10 cellular contexts compared by ENCODE assay signal in the genomic region with DNA sequence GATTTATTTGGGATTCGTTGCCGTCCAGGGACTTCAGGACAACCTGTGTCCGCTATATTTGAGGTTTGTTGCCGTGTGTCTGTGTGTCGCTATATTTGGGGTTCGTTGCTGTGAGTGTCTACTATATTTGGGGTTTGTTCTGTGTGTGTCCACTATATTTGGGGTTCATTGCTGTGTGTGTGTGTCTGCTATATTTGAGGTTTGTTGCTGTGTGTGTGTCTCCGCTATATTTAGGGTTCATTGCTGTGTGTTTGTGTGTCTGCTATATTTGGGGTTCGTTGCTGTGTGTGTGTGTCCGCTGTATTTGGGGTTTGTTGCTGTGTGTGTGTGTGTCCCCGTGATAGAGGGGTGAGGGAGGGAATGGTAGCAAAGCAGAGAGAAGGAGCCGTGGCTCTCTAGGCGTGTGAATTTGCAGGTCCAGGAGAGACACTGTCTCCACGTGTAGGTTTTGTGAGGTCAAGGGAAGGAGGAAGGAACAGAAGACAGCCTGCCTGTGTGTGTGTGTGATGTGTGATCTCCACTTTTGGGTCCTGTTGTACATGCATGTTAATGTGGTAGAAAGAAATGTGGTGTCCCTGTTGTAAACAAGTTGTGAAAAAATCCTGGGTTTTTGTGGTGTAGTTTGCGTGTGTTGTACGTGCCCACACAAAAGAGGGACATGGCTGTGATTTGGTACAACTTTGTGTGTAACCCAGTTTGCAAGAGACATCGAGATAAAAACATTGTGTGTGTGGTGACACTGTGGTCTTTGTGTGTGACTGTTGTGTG. TPM values are rescaled to one million over a fixed set of nuclear protein-coding genes. Genes with fewer than 3 reads are reported as not detected.
DNase-seq lines count a peak whose midpoint lies in the region; ATAC-seq and TF ChIP-seq lines count a peak whose summit lies in the region.
"Had no signal": no experiment of that assay in that cellular context is flagged by ENCODE, and none has a peak within 500 bp of the region (broad histone marks: within the 10 kb centered on the region; RNA-seq: fewer than 3 reads in every experiment).

No MANE protein-coding gene starts in this region.

- peaks cover 40% of the 10 kb centered on the region for H3K4me1 ChIP-seq in CD8-positive, alpha-beta T cell (ENCODE audit: insufficient read depth, low read length)
- H3K4me1 ChIP-seq in esophagus (ENCODE audit: control insufficient read depth in 2 of 2, insufficient read depth in 2 of 2, low read length in 1 of 2) (peaks cover 2 to 5% of the 10 kb centered on the region in 2 donors), parathyroid adenoma (peaks cover 6% of the 10 kb centered on the region)

- no peak overlapping the region for H3K27ac Mint-ChIP-seq in CD8-positive, alpha-beta T cell

- peaks cover 14% of the 10 kb centered on the region for H3K79me2 ChIP-seq in parathyroid adenoma

- no peak overlapping the region for H3K27ac ChIP-seq in CD8-positive, alpha-beta T cell (ENCODE audit: low read depth, low read length)
- H3K27ac ChIP-seq in esophagus (ENCODE audit: low read depth in 2 of 2, low read length in 1 of 2), result peak overlapping the region in 1 of 2 donors; percentile 47
- no peak overlapping the region for H3K27ac ChIP-seq in parathyroid adenoma

- 44% methylated on average over 16 of the region's 16 CpGs for WGBS in esophagus, 2 donors

- no peak overlapping the region for H2AFZ ChIP-seq in parathyroid adenoma

- H3K36me3 ChIP-seq in CD8-positive, alpha-beta T cell (ENCODE audit: insufficient read depth, low read length), result no peaks in the 10 kb centered on the region
- H3K36me3 ChIP-seq in esophagus (ENCODE audit: control insufficient read depth in 2 of 2, insufficient read depth in 2 of 2, low read length in 1 of 2) (no peaks in the 10 kb centered on the region), parathyroid adenoma (ENCODE audit: control insufficient read depth, insufficient read depth, low read length) (no peaks in the 10 kb centered on the region)

- H3K4me3 ChIP-seq in CD8-positive, alpha-beta T cell (ENCODE audit: low read depth, low read length), result peak overlapping the region; percentile 94
- peak overlapping the region; percentile 75 for H3K4me3 ChIP-seq in NB4 (ENCODE audit: low read depth, low read length)
- H3K4me3 ChIP-seq in esophagus (ENCODE audit: low read depth in 1 of 2, low read length in 2 of 2), result peak overlapping the region; percentile 72 to 74
- H3K4me3 ChIP-seq in parathyroid adenoma (ENCODE audit: low read depth, low read length), result peak overlapping the region; percentile 63

- peak overlapping the region; percentile 71 for H3K4me2 ChIP-seq in parathyroid adenoma (ENCODE audit: low read length)

- ATAC-seq in CD8-positive, alpha-beta T cell, result no peak
- ATAC-seq in HG03354 (IDR thresholded peaks at IDR 0.05; ENCODE audit: poor library complexity, severe bottlenecking, unreplicated experiment), result no peak

- peaks cover 28% of the 10 kb centered on the region for H3K4me1 Mint-ChIP-seq in CD8-positive, alpha-beta T cell (ENCODE audit: low read depth)

- POLR2A ChIA-PET in CD8-positive, alpha-beta T cell (lab: Charles Lee), result interaction anchor here (1.7 to 2.7 kb wide), 3 partner anchors 22 to 67 kb away, joined by 7 to 16 read pairs (median 14); no protein-coding TSS in a partner anchor

- no peak for DNase-seq in CD8-positive, alpha-beta T cell
- no peak for DNase-seq in NB4 (ENCODE audit: low read depth)
- no peak for DNase-seq in foreskin melanocyte
- DNase-seq in GDM1 (lab: John Stamatoyannopoulos, UW), result no peak
- DNase-seq in NCI-H2227 (lab: John Stamatoyannopoulos, UW; ENCODE audit: unreplicated experiment), result no peak
- DNase-seq: cerebellar nuclear complex had no signal

- no peak overlapping the region for H3K9ac ChIP-seq in parathyroid adenoma

- no peak for TF ChIP-seq POLR2A in NB4 (IDR thresholded peaks at IDR 0.05; ENCODE audit: extremely low read depth, insufficient read length)

- H3K36me3 Mint-ChIP-seq in CD8-positive, alpha-beta T cell, result no peaks in the 10 kb centered on the region

- H3K27me3 ChIP-seq in CD8-positive, alpha-beta T cell (ENCODE audit: insufficient read depth, low read length), result no peaks in the 10 kb centered on the region
- H3K27me3 ChIP-seq in esophagus (ENCODE audit: control insufficient read depth in 1 of 2, insufficient read depth in 2 of 2, low read length in 2 of 2), result no peaks in the 10 kb centered on the region
- H3K27me3 ChIP-seq in parathyroid adenoma (ENCODE audit: control insufficient read depth, insufficient read depth, low read length), result no peaks in the 10 kb centered on the region

- no peaks in the 10 kb centered on the region for H3K27me3 Mint-ChIP-seq in CD8-positive, alpha-beta T cell (ENCODE audit: low read depth)

- H3K4me3 Mint-ChIP-seq in CD8-positive, alpha-beta T cell, result no peak overlapping the region

- H3K9me3 ChIP-seq in CD8-positive, alpha-beta T cell (ENCODE audit: low read length), result no peaks in the 10 kb centered on the region
- H3K9me3 ChIP-seq in esophagus (ENCODE audit: control insufficient read depth in 2 of 2, insufficient read depth in 1 of 2, low read depth in 1 of 2, low read length in 1 of 2), result no peaks in the 10 kb centered on the region
- no peaks in the 10 kb centered on the region for H3K9me3 ChIP-seq in parathyroid adenoma (ENCODE audit: control insufficient read depth, low read length)
- H3K9me3 ChIP-seq: mucosa of descending colon had no signal

- CTCF ChIA-PET in CD8-positive, alpha-beta T cell (lab: Charles Lee), result interaction anchor here (1.1 to 1.7 kb wide), 2 partner anchors 39 to 77 kb away, joined by 3 to 5 read pairs; no protein-coding TSS in a partner anchor

- no peaks in the 10 kb centered on the region for H3K9me3 Mint-ChIP-seq in CD8-positive, alpha-beta T cell

- intact Hi-C loops in CD8-positive, alpha-beta T cell (cut with DNase I, micrococcal nuclease), result loop anchor here in 1 of 2 experiments (10.0 kb wide), 2 partner anchors 708 to 1668 kb away; partner anchors contain the start of genes CDC42, KDM1A and TEX46

- TF ChIP-seq CTCF in CD8-positive, alpha-beta T cell (IDR thresholded peaks at IDR 0.05), result no peak
- TF ChIP-seq CTCF in NB4 (IDR thresholded peaks at IDR 0.05; ENCODE audit: low read depth, low read length), result no peak
- TF ChIP-seq CTCF in parathyroid adenoma (IDR thresholded peaks at IDR 0.05), result no peak

RNA-seq across cellular contexts. Expression of gene ECE1, which starts 56.2 kb away (rescaled TPM):
- 10 to 100 TPM; 55.0 to 56.0 TPM for total RNA-seq in CD8-positive, alpha-beta T cell
- 10 to 100 TPM; 12.4 to 14.2 TPM for polyA plus RNA-seq in esophagus
